In the genomic region with DNA sequence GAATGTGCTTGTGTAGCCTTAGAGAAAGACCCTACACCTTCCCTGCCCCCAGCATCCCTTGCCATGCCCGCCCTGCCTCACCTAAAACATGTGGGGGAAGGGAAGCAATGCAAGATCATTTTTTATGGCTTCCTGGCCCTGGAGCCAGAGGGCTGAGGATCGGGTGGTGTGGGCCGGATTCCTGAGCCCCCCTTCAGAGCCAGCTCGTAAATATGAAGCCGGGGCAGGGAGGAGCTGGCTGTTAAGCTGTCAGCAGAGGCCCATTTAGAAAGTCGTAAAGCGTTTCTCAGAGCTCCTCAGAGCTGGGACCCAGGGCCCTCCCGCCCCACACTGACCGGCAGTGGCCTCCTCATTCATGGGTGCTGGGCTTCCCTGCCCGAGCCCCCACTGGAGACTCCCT, we compare ENCODE assay signal across 17 cellular contexts. TPM values are rescaled to one million over a fixed set of nuclear protein-coding genes. Genes with fewer than 3 reads are reported as not detected.
A peak's percentile ranks its signal among the peaks of the same experiment; 100 is the strongest.
DNase-seq lines count a peak whose midpoint lies in the region; ATAC-seq and TF ChIP-seq lines count a peak whose summit lies in the region.
"Had no signal": no experiment of that assay in that cellular context is flagged by ENCODE, and none has a peak within 500 bp of the region (broad histone marks: within the 10 kb centered on the region; RNA-seq: fewer than 3 reads in every experiment).

No MANE protein-coding gene starts in this region.

- peaks cover 13% of the 10 kb centered on the region; the same call in 1 of the 2 replicates for H3K9me1 ChIP-seq in IMR-90 (ENCODE audit: insufficient read depth, low read length)

- H2AFZ ChIP-seq in IMR-90 (replicated peaks; ENCODE audit: low read length, poor library complexity): no peak overlapping the region
- H2AFZ ChIP-seq in neural progenitor cell (replicated peaks): no peak overlapping the region

- no peaks in the 10 kb centered on the region for H3K36me3 Mint-ChIP-seq in neural progenitor cell
- H3K36me3 Mint-ChIP-seq: CD8-positive, alpha-beta memory T cell; stimulated activated effector memory CD8-positive, alpha-beta T cell treated with anti-CD3 and anti-CD28 coated beads, Interleukin-12 subunit alpha, Interleukin-12 subunit beta, amount 100 ng/mL, for 72 hours had no signal

- no peaks in the 10 kb centered on the region for H3K36me3 ChIP-seq in A673 (ENCODE audit: insufficient read depth, low read length, poor library complexity, severe bottlenecking)
- H3K36me3 ChIP-seq in IMR-90 (ENCODE audit: control insufficient read depth, insufficient read depth, low read length): no peaks in the 10 kb centered on the region
- no peaks in the 10 kb centered on the region for H3K36me3 ChIP-seq in neural progenitor cell
- no peaks in the 10 kb centered on the region for H3K36me3 ChIP-seq in gastroesophageal sphincter
- H3K36me3 ChIP-seq: spleen, tibial nerve had no signal

- 60% methylated on average over 5 of the region's 10 CpGs; no CpG with 5 or more reads in 1 of the 2 experiments for WGBS in IMR-90 (ENCODE audit: extremely low coverage in 2 of 2, insufficient read length in 1 of 2), 2 experiments
- WGBS in gastroesophageal sphincter (ENCODE audit: low coverage in 1 of 2), 2 donors: 84% methylated on average over 3 of the region's 10 CpGs; no CpG with 5 or more reads in 1 of the 2 donors

- H3K14ac ChIP-seq in IMR-90 (replicated peaks; ENCODE audit: low read depth, low read length): no peak overlapping the region

- no peaks in the 10 kb centered on the region for H3K9me3 Mint-ChIP-seq in neural progenitor cell
- H3K9me3 Mint-ChIP-seq: CD8-positive, alpha-beta memory T cell; stimulated activated effector memory CD8-positive, alpha-beta T cell treated with anti-CD3 and anti-CD28 coated beads, Interleukin-12 subunit alpha, Interleukin-12 subunit beta, amount 100 ng/mL, for 72 hours had no signal

- H3K56ac ChIP-seq in IMR-90 (ENCODE audit: extremely low read depth, insufficient read depth, low read length): no peak overlapping the region

- H4K20me1 ChIP-seq in IMR-90 (ENCODE audit: insufficient read depth, low read length) (no peaks in the 10 kb centered on the region; the same call in 1 of the 2 replicates), neural progenitor cell (ENCODE audit: low read depth) (no peaks in the 10 kb centered on the region)

- CTCF ChIA-PET in A673 (lab: Charles Lee): no interaction called here
- CTCF ChIA-PET in IMR-90 (lab: Yijun Ruan, JAX): interaction anchor here (0.7 to 1.0 kb wide), 2 partner anchors 13 to 48 kb away, joined by 3 to 4 read pairs; no protein-coding TSS in a partner anchor

- TF ChIP-seq EP300 in gastroesophageal sphincter (IDR thresholded peaks at IDR 0.05): no peak

- H2BK5ac ChIP-seq in IMR-90 (ENCODE audit: low read depth, low read length, poor library complexity, severe bottlenecking): no peak overlapping the region

- no peak overlapping the region for H3K23ac ChIP-seq in IMR-90 (ENCODE audit: low read depth, low read length)

- POLR2A ChIA-PET in A673 (lab: Charles Lee; ENCODE audit: low non-redundant PET): no interaction called here
- POLR2A ChIA-PET in IMR-90 (lab: Charles Lee; ENCODE audit: unreplicated experiment): no interaction called here

- DNase-seq in A673 (ENCODE audit: low spot score): no peak
- DNase-seq in IMR-90: no peak
- peak; percentile 50 to 60 for DNase-seq in foreskin fibroblast
- DNase-seq in neural progenitor cell (ENCODE audit: low spot score): no peak
- no peak for DNase-seq in activated CD4-positive, alpha-beta T cell treated with anti-CD3 and anti-CD28 coated beads for 4 hours
- DNase-seq: activated CD4-positive, alpha-beta T cell treated with anti-CD3 and anti-CD28 coated beads for 36 hours; activated gamma-delta T cell treated with Interleukin-2 at 50 U/mL for 16 hours; CD8-positive, alpha-beta memory T cell; NCI-H1436 treated with DMSO at 0.1 percent for 48 hours; NCI-H446 treated with DMSO at 0.1 percent for 48 hours; SHP77 treated with DMSO at 0.1 percent for 48 hours; spleen had no signal

- dilution Hi-C loops in IMR-90 (cut with HindIII; ENCODE audit: low sequenced_read_pairs, unreplicated experiment): no loop called here

- H2BK120ac ChIP-seq in IMR-90 (ENCODE audit: low read depth, low read length): no peak overlapping the region

- H3K4me1 ChIP-seq in A673 (ENCODE audit: insufficient read depth, low read length, poor library complexity, severe bottlenecking) (peaks cover 34% of the 10 kb centered on the region), IMR-90 (ENCODE audit: control insufficient read depth, insufficient read depth, low read length) (peaks cover 17% of the 10 kb centered on the region), neural progenitor cell (peaks cover 26% of the 10 kb centered on the region), gastroesophageal sphincter (peaks cover 0 to 30% (median 13%) of the 10 kb centered on the region in 3 donors)

- H3K4me1 Mint-ChIP-seq in neural progenitor cell: peaks cover 52% of the 10 kb centered on the region
- H3K4me1 Mint-ChIP-seq: activated CD4-positive, alpha-beta T cell treated with anti-CD3 and anti-CD28 coated beads for 36 hours; CD8-positive, alpha-beta memory T cell; stimulated activated effector memory CD8-positive, alpha-beta T cell treated with anti-CD3 and anti-CD28 coated beads, Interleukin-12 subunit alpha, Interleukin-12 subunit beta, amount 100 ng/mL, for 72 hours had no signal

- peaks cover 6% of the 10 kb centered on the region for H3K27me3 Mint-ChIP-seq in neural progenitor cell (ENCODE audit: insufficient read depth, low read depth)

- in situ Hi-C loops in IMR-90 (cut with MboI; ENCODE audit: low sequenced_read_pairs): no loop called here

- H4K8ac ChIP-seq in IMR-90 (ENCODE audit: low read depth in 2 of 2, low read length in 2 of 2): no peak overlapping the region

- H2AK9ac ChIP-seq in IMR-90 (replicated peaks; ENCODE audit: low read depth, low read length, poor library complexity): no peak overlapping the region

- H2AK5ac ChIP-seq in IMR-90 (ENCODE audit: low read depth, low read length): peak overlapping the region; percentile 10; the same call in 1 of the 2 replicates

- H3K4me2 ChIP-seq in IMR-90 (ENCODE audit: low read depth, low read length) (no peak overlapping the region), neural progenitor cell (peak overlapping the region; percentile 6)

- H4K91ac ChIP-seq in IMR-90 (ENCODE audit: insufficient read depth, low read depth, low read length): no peak overlapping the region; the same call in 1 of the 2 replicates

- no peak for TF ChIP-seq RAD21 in IMR-90 (IDR thresholded peaks at IDR 0.05; ENCODE audit: low read length)

- H3K27ac ChIP-seq in A673 (ENCODE audit: low read depth, low read length, poor library complexity, severe bottlenecking) (peak overlapping the region; percentile 19), IMR-90 (ENCODE audit: insufficient read depth, low read length) (no peak overlapping the region), neural progenitor cell (no peak overlapping the region), gastroesophageal sphincter (no peak overlapping the region)
- H3K27ac ChIP-seq: tibial nerve had no signal

- H3K18ac ChIP-seq in IMR-90 (ENCODE audit: low read depth, low read length): no peak overlapping the region

- no peak overlapping the region for H3K4me3 Mint-ChIP-seq in neural progenitor cell
- H3K4me3 Mint-ChIP-seq: activated CD4-positive, alpha-beta T cell treated with anti-CD3 and anti-CD28 coated beads for 36 hours; CD8-positive, alpha-beta memory T cell; stimulated activated effector memory CD8-positive, alpha-beta T cell treated with anti-CD3 and anti-CD28 coated beads, Interleukin-12 subunit alpha, Interleukin-12 subunit beta, amount 100 ng/mL, for 72 hours had no signal

- no peak overlapping the region; the same call in 2 of the 3 replicates for H2BK15ac ChIP-seq in IMR-90 (ENCODE audit: low read depth, low read length)

- no peak for TF ChIP-seq CTCF in A673 (conservative IDR thresholded peaks at IDR 0.05; ENCODE audit: low read depth, low read length)
- TF ChIP-seq CTCF in IMR-90 (conservative IDR thresholded peaks at IDR 0.05; ENCODE audit: low read depth, low read length): no peak
- no peak for TF ChIP-seq CTCF in foreskin fibroblast (IDR thresholded peaks at IDR 0.05; ENCODE audit: low read depth, low read length)
- TF ChIP-seq CTCF in neural progenitor cell (IDR thresholded peaks at IDR 0.05): no peak
- no peak for TF ChIP-seq CTCF in gastroesophageal sphincter (IDR thresholded peaks at IDR 0.05)

- no peaks in the 10 kb centered on the region for H3K9me3 ChIP-seq in A673 (ENCODE audit: low read depth, low read length, poor library complexity, severe bottlenecking)
- H3K9me3 ChIP-seq in IMR-90 (ENCODE audit: control insufficient read depth, insufficient read depth, low read length): no peaks in the 10 kb centered on the region
- no peaks in the 10 kb centered on the region for H3K9me3 ChIP-seq in neural progenitor cell (ENCODE audit: low read depth)
- H3K9me3 ChIP-seq in gastroesophageal sphincter: no peaks in the 10 kb centered on the region
- H3K9me3 ChIP-seq: spleen, tibial nerve had no signal

- H3K9ac ChIP-seq in IMR-90 (ENCODE audit: low read depth, low read length) (no peak overlapping the region), neural progenitor cell (no peak overlapping the region)

- no peaks in the 10 kb centered on the region for H3F3A ChIP-seq in neural progenitor cell (ENCODE audit: low read depth)

- H3K4ac ChIP-seq in IMR-90 (ENCODE audit: low read depth, low read length): no peak overlapping the region

- no peaks in the 10 kb centered on the region for H3K79me2 ChIP-seq in neural progenitor cell (ENCODE audit: low read depth)

- no peak overlapping the region for H3K4me3 ChIP-seq in A673 (ENCODE audit: low read depth, low read length, poor library complexity, severe bottlenecking)
- no peak overlapping the region for H3K4me3 ChIP-seq in IMR-90 (ENCODE audit: insufficient read depth, low read depth, low read length)
- H3K4me3 ChIP-seq in foreskin fibroblast (ENCODE audit: low read depth in 1 of 2, low read length in 2 of 2): no peak overlapping the region
- no peak overlapping the region for H3K4me3 ChIP-seq in neural progenitor cell
- no peak overlapping the region for H3K4me3 ChIP-seq in gastroesophageal sphincter
- H3K4me3 ChIP-seq: spleen, tibial nerve had no signal

- BruUV-seq in A673 (replicated peaks; lab: Mats Ljungman, UMichigan): no TSS peak
- no TSS peak for BruUV-seq in IMR-90 (replicated peaks; lab: Mats Ljungman, UMichigan)

- intact Hi-C loops in A673 (cut with micrococcal nuclease; ENCODE audit: unreplicated experiment): no loop called here
- intact Hi-C loops in IMR-90 (cut with micrococcal nuclease): no loop called here

- H3K79me1 ChIP-seq in IMR-90 (ENCODE audit: low read depth in 1 of 2, low read length in 2 of 2): peaks cover 0 to 16% of the 10 kb centered on the region in 2 experiments; a peak in 1 of 4 replicates

- H3K27me3 ChIP-seq in A673 (replicated peaks; ENCODE audit: insufficient read depth, low read depth, low read length, poor library complexity): no peaks in the 10 kb centered on the region
- H3K27me3 ChIP-seq in IMR-90 (ENCODE audit: control insufficient read depth, insufficient read depth, low read length): no peaks in the 10 kb centered on the region
- H3K27me3 ChIP-seq in neural progenitor cell: no peaks in the 10 kb centered on the region
- no peaks in the 10 kb centered on the region for H3K27me3 ChIP-seq in gastroesophageal sphincter
- H3K27me3 ChIP-seq: tibial nerve had no signal

- no peak for TF ChIP-seq POLR2A in IMR-90 (IDR thresholded peaks at IDR 0.05; ENCODE audit: low read depth, low read length)
- no peak for TF ChIP-seq POLR2A in gastroesophageal sphincter (IDR thresholded peaks at IDR 0.05)

- H4K5ac ChIP-seq in IMR-90 (ENCODE audit: low read depth, low read length): no peak overlapping the region

- ATAC-seq in IMR-90 (ENCODE audit: low read depth) (no peak), gastroesophageal sphincter (no peak), HG02623 (IDR thresholded peaks at IDR 0.05; ENCODE audit: unreplicated experiment) (no peak), GM21717 (IDR thresholded peaks at IDR 0.05; ENCODE audit: unreplicated experiment) (no peak)
- ATAC-seq: activated CD4-positive, alpha-beta T cell treated with anti-CD3 and anti-CD28 coated beads for 36 hours; stimulated activated effector memory CD8-positive, alpha-beta T cell treated with anti-CD3 and anti-CD28 coated beads, Interleukin-12 subunit alpha, Interleukin-12 subunit beta, amount 100 ng/mL, for 72 hours had no signal

- no peak overlapping the region for H2BK20ac ChIP-seq in IMR-90 (ENCODE audit: low read depth, low read length)

- no peak overlapping the region for H3K27ac Mint-ChIP-seq in neural progenitor cell
- H3K27ac Mint-ChIP-seq: activated CD4-positive, alpha-beta T cell treated with anti-CD3 and anti-CD28 coated beads for 36 hours; CD8-positive, alpha-beta memory T cell; stimulated activated effector memory CD8-positive, alpha-beta T cell treated with anti-CD3 and anti-CD28 coated beads, Interleukin-12 subunit alpha, Interleukin-12 subunit beta, amount 100 ng/mL, for 72 hours had no signal

RNA-seq across cellular contexts. Expression of gene UNC5B, which starts 23.9 kb away (rescaled TPM):
- total RNA-seq in A673 (2021): 8.2 and 9.9 TPM in 2 replicates
- 1.4 and 1.6 TPM in 2 replicates for total RNA-seq in IMR-90 (2012; rRNA removed)
- polyA plus RNA-seq in IMR-90 (2012; rRNA removed): 4.2 and 4.4 TPM in 2 replicates
- polyA plus RNA-seq in IMR-90 (2012; cell fraction: cytosol; rRNA removed): 3.2 and 6.3 TPM in 2 replicates
- polyA plus RNA-seq in IMR-90 (2012; cell fraction: nucleus; rRNA removed; ENCODE audit: low replicate concordance): 6.9 and 11.9 TPM in 2 replicates
- total RNA-seq in neural progenitor cell (ENCODE audit: low replicate concordance): 3.3 and 9.2 TPM in 2 replicates
- 1 to 10 TPM; 2.2 to 3.7 (median 3.2) TPM for total RNA-seq in gastroesophageal sphincter

Comparison
In these comparisons a context has a peak if more than half of its experiments do, and no peak if none do; other contexts are left out.
1. DNase-seq: peak in foreskin fibroblast (2 of 2); none in A673 (single experiment), IMR-90 (single experiment), neural progenitor cell (single experiment) and activated CD4-positive, alpha-beta T cell treated with anti-CD3 and anti-CD28 coated beads for 4 hours (0 of 2).